Comparison of ENCODE assay signal across 21 cellular contexts in genomic region chr17:81442791-81443190, GRCh38.
"Had no signal": no experiment of that assay in that cellular context is flagged by ENCODE, and none has a peak within 500 bp of the region (broad histone marks: within the 10 kb centered on the region; RNA-seq: fewer than 3 reads in every experiment).

No MANE protein-coding gene starts in this region.

- H3K27ac ChIP-seq: coronary artery, dorsolateral prefrontal cortex, esophagus muscularis mucosa, foreskin keratinocyte, gastroesophageal sphincter, heart left ventricle, hepatocyte, left lung, lower lobe of right lung had no signal

- DNase-seq: dermis blood vessel endothelial cell; dorsolateral prefrontal cortex; effector CD4-positive, alpha-beta T cell; effector memory CD4-positive, alpha-beta T cell; foreskin keratinocyte; heart left ventricle; hypothalamus; immature natural killer cell; islet precursor cell; kidney; kidney glomerular epithelial cell; left lung; left ventricle myocardium superior; lower lobe of right lung; mesenchymal stem cell; mucosa of descending colon; naive B cell had no signal

- H3K9me3 ChIP-seq: esophagus muscularis mucosa, gastroesophageal sphincter, heart left ventricle, left lung, lower lobe of right lung, mucosa of descending colon had no signal

- H3K4me1 ChIP-seq: foreskin keratinocyte, left lung had no signal

- ATAC-seq: foreskin keratinocyte, gastroesophageal sphincter, heart left ventricle, left lung, left ventricle myocardium superior, lower lobe of right lung, mucosa of descending colon had no signal

- H3K4me3 ChIP-seq: coronary artery, dorsolateral prefrontal cortex, esophagus muscularis mucosa, gastroesophageal sphincter, heart left ventricle, hepatocyte, left lung, lower lobe of right lung, mucosa of descending colon had no signal

- H3K4me2 ChIP-seq: hepatocyte had no signal

- H3K27me3 ChIP-seq: dorsolateral prefrontal cortex, esophagus muscularis mucosa, foreskin keratinocyte, gastroesophageal sphincter, heart left ventricle, hepatocyte, left lung had no signal

- H2AFZ ChIP-seq: hepatocyte had no signal
